ENCODE assay signal across 31 cellular contexts in genomic region chr2:32611771-32612170, GRCh38.
"Had no signal": no experiment of that assay in that cellular context is flagged by ENCODE, and none has a peak within 500 bp of the region (broad histone marks: within the 10 kb centered on the region; RNA-seq: fewer than 3 reads in every experiment).

No MANE protein-coding gene starts in this region.

- H3K4me3 Mint-ChIP-seq: activated B cell treated with CpG ODN at 0.5 μM for 24 hours; activated CD4-positive, alpha-beta memory T cell treated with anti-CD3 and anti-CD28 coated beads for 36 hours; activated naive CD4-positive, alpha-beta T cell treated with anti-CD3 and anti-CD28 coated beads, Interleukin-2, amount 10 ng/mL, durations not matched to agents 7 days and 5 days; activated naive CD8-positive, alpha-beta T cell treated with anti-CD3 and anti-CD28 coated beads for 36 hours; T-cell; T-helper 17 cell had no signal

- H3K9ac ChIP-seq: KMS-11 had no signal

- H3K27me3 Mint-ChIP-seq: activated B cell treated with CpG ODN at 0.5 μM for 24 hours; activated CD4-positive, alpha-beta memory T cell treated with anti-CD3 and anti-CD28 coated beads for 36 hours; activated naive CD4-positive, alpha-beta T cell treated with anti-CD3 and anti-CD28 coated beads, Interleukin-2, amount 10 ng/mL, durations not matched to agents 7 days and 5 days; activated naive CD8-positive, alpha-beta T cell treated with anti-CD3 and anti-CD28 coated beads for 36 hours; T-cell; T-helper 17 cell had no signal

- DNase-seq: activated B cell treated with CpG ODN at 0.5 μM for 24 hours; activated CD4-positive, alpha-beta memory T cell treated with anti-CD3 and anti-CD28 coated beads for 36 hours; activated CD4-positive, alpha-beta T cell treated with anti-CD3 and anti-CD28 coated beads for 4 hours; activated CD4-positive, alpha-beta T cell treated with anti-CD3 and anti-CD28 coated beads, Interleukin-2, amount 50 U/mL, for 1 hour; activated CD4-positive, CD25-positive, alpha-beta regulatory T cell treated with anti-CD3 and anti-CD28 coated beads, Interleukin-2, amount 50 U/mL, for 72 hours; activated CD8-positive, alpha-beta memory T cell treated with anti-CD3 and anti-CD28 coated beads, Interleukin-2, amount 50 U/mL, for 48 hours; activated effector memory CD4-positive, alpha-beta T cell treated with Interleukin-2 at 50 U/mL for 16 hours; activated naive CD4-positive, alpha-beta T cell treated with anti-CD3 and anti-CD28 coated beads, Interleukin-2, amount 10 ng/mL, durations not matched to agents 7 days and 5 days; activated naive CD8-positive, alpha-beta T cell treated with anti-CD3 and anti-CD28 coated beads for 36 hours; activated T-cell treated with anti-CD3 and anti-CD28 coated beads, Interleukin-2, amount 50 U/mL, for 1 hour; amygdala; MM.1S; MV-4-11; NCI-H1092; NCI-H1436 treated with DMSO at 0.1 percent for 48 hours; NCI-H1694 treated with DMSO at 0.1 percent for 48 hours; NCI-H510A; NCI-H526; NCI-H748 treated with DMSO at 0.1 percent for 48 hours; NK-92 treated with Interleukin-12 subunit alpha and Interleukin-12 subunit beta, amount 100 ng/mL, for 24 hours; PC-3; Peyer's patch; SIG-M5; T-cell; T-helper 17 cell had no signal

- H3K4me1 ChIP-seq: ascending aorta, Peyer's patch had no signal

- H3K27ac ChIP-seq: ascending aorta, KMS-11, Peyer's patch, RWPE1, VCaP had no signal

- H3K4me2 ChIP-seq: KMS-11 had no signal

- H3K27me3 ChIP-seq: ascending aorta, Peyer's patch had no signal

- H3K27ac Mint-ChIP-seq: activated B cell treated with CpG ODN at 0.5 μM for 24 hours; activated naive CD8-positive, alpha-beta T cell treated with anti-CD3 and anti-CD28 coated beads for 36 hours had no signal

- ATAC-seq: PC-3, Right ventricle myocardium inferior, SK-N-SH treated with all-trans-retinoic acid at 6 μM for 48 hours, T-cell, T-helper 17 cell had no signal

- H3K9me3 ChIP-seq: ascending aorta, Peyer's patch had no signal

- H3K4me1 Mint-ChIP-seq: activated B cell treated with CpG ODN at 0.5 μM for 24 hours; activated naive CD4-positive, alpha-beta T cell treated with anti-CD3 and anti-CD28 coated beads, Interleukin-2, amount 10 ng/mL, durations not matched to agents 7 days and 5 days; activated naive CD8-positive, alpha-beta T cell treated with anti-CD3 and anti-CD28 coated beads for 36 hours; T-cell had no signal

- H3K4me3 ChIP-seq: ascending aorta, Peyer's patch had no signal

- H3K9me3 Mint-ChIP-seq: activated B cell treated with CpG ODN at 0.5 μM for 24 hours; activated CD4-positive, alpha-beta memory T cell treated with anti-CD3 and anti-CD28 coated beads for 36 hours; activated naive CD4-positive, alpha-beta T cell treated with anti-CD3 and anti-CD28 coated beads, Interleukin-2, amount 10 ng/mL, durations not matched to agents 7 days and 5 days; activated naive CD8-positive, alpha-beta T cell treated with anti-CD3 and anti-CD28 coated beads for 36 hours; T-cell had no signal
